ENCODE assay signal across 1 cellular context in the genomic region with DNA sequence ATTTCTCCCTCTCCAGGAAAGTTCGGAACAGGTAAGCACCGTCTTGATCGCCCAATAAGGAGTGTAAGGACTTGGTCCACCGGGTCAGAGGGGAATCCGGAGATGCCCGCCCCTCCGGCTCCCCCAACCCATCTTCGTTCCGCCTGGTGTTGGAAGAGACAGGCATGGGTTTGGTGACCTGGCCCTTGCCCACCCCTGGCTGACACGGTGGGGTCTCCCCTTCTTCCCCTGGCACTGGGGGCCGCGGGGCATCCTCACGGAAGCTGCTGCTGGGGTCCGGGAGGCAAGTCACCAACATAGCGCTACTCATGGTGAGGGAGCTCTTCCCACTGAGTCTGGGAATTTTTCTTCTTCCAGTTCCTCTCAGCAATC.
TF ChIP-seq lines count a peak whose summit lies in the region.

No MANE protein-coding gene starts in this region.

TF ChIP-seq in HepG2, 621 proteins besides CTCF, POLR2A, EP300 and RAD21 (continued from another document):
- TF ChIP-seq, protein P1, sequence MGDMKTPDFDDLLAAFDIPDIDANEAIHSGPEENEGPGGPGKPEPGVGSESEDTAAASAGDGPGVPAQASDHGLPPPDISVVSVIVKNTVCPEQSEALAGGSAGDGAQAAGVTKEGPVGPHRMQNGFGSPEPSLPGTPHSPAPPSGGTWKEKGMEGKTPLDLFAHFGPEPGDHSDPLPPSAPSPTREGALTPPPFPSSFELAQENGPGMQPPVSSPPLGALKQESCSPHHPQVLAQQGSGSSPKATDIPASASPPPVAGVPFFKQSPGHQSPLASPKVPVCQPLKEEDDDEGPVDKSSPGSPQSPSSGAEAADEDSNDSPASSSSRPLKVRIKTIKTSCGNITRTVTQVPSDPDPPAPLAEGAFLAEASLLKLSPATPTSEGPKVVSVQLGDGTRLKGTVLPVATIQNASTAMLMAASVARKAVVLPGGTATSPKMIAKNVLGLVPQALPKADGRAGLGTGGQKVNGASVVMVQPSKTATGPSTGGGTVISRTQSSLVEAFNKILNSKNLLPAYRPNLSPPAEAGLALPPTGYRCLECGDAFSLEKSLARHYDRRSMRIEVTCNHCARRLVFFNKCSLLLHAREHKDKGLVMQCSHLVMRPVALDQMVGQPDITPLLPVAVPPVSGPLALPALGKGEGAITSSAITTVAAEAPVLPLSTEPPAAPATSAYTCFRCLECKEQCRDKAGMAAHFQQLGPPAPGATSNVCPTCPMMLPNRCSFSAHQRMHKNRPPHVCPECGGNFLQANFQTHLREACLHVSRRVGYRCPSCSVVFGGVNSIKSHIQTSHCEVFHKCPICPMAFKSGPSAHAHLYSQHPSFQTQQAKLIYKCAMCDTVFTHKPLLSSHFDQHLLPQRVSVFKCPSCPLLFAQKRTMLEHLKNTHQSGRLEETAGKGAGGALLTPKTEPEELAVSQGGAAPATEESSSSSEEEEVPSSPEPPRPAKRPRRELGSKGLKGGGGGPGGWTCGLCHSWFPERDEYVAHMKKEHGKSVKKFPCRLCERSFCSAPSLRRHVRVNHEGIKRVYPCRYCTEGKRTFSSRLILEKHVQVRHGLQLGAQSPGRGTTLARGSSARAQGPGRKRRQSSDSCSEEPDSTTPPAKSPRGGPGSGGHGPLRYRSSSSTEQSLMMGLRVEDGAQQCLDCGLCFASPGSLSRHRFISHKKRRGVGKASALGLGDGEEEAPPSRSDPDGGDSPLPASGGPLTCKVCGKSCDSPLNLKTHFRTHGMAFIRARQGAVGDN (CRISPR knock-in tag; IDR thresholded peaks at IDR 0.05) = peak; percentile 57
- TF ChIP-seq AGO2 (optimal IDR thresholded peaks at IDR 0.05; ENCODE audit: low read depth, low read length) (peak; percentile 85), DPF2 (CRISPR knock-in tag; IDR thresholded peaks at IDR 0.05; ENCODE audit: borderline replicate concordance, low read depth) (0 out of 2 replicates have a peak, but pooled peaks have one; percentile 20)
TF ChIP-seq in HepG2: peak in this region for 15.
